Comparison of ENCODE assay signal across 13 cellular contexts in genomic region chr16:57791903-57792461, GRCh38.
"Had no signal": no experiment of that assay in that cellular context is flagged by ENCODE, and none has a peak within 500 bp of the region (broad histone marks: within the 10 kb centered on the region; RNA-seq: fewer than 3 reads in every experiment).

No MANE protein-coding gene starts in this region.

- ATAC-seq: naive thymus-derived CD8-positive, alpha-beta T cell; stimulated activated naive CD8-positive, alpha-beta T cell treated with anti-CD3 and anti-CD28 coated beads, Interleukin-15, Interleukin-2, amounts not matched to agents 100 U/mL and 50 U/mL, for 24 hours had no signal

- H3K9me3 ChIP-seq: esophagus muscularis mucosa, neutrophil, sigmoid colon had no signal

- H3K27ac ChIP-seq: neutrophil, sigmoid colon, VCaP had no signal

- H3K4me3 ChIP-seq: esophagus muscularis mucosa, sigmoid colon had no signal

- H3K27me3 ChIP-seq: esophagus muscularis mucosa, sigmoid colon had no signal

- DNase-seq: activated CD4-positive, alpha-beta memory T cell treated with anti-CD3 and anti-CD28 coated beads for 36 hours; activated gamma-delta T cell; activated naive CD8-positive, alpha-beta T cell treated with anti-CD3 and anti-CD28 coated beads for 36 hours; activated T-cell treated with anti-CD3 and anti-CD28 coated beads, Interleukin-2, amount 50 U/mL, for 48 hours; anterior cingulate cortex; naive thymus-derived CD8-positive, alpha-beta T cell; sigmoid colon; stimulated activated CD4-positive, alpha-beta T cell treated with anti-CD3 and anti-CD28 coated beads, Interleukin-4, amount 100 ng/mL, for 1 hour; stimulated activated CD8-positive, alpha-beta memory T cell treated with anti-CD3 and anti-CD28 coated beads, Interleukin-4, amount 100 ng/mL, for 48 hours; stimulated activated naive CD8-positive, alpha-beta T cell treated with anti-CD3 and anti-CD28 coated beads, Interleukin-15, Interleukin-2, amounts not matched to agents 100 U/mL and 50 U/mL, for 24 hours had no signal

- H3K36me3 ChIP-seq: neutrophil had no signal
